In the genomic region with DNA sequence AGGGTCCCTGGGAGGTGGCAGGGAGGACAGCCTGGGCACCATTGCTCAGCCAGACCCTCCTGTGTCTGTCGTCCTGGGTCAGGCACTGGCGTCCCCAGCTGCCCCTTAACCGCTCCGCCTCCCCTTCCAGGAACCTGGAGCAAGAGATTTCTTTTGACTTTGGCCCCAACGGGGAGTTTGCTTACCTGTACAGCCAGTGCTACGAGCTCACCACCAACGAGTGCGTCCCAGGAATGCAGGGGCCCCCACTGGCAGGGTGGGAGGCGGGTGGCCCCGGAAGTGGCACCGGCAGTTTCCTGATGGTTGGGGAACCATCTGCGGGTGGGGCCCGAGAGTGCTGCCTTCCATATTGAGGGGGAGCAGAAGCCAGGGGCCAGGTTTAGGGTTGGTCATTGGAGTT, we compare ENCODE assay signal across 23 cellular contexts. TPM values are rescaled to one million over a fixed set of nuclear protein-coding genes. Genes with fewer than 3 reads are reported as not detected.
A peak's percentile ranks its signal among the peaks of the same experiment; 100 is the strongest.
DNase-seq lines count a peak whose midpoint lies in the region; ATAC-seq, FAIRE-seq and TF ChIP-seq lines count a peak whose summit lies in the region.
"Had no signal": no experiment of that assay in that cellular context is flagged by ENCODE, and none has a peak within 500 bp of the region (broad histone marks: within the 10 kb centered on the region; RNA-seq: fewer than 3 reads in every experiment).

No MANE protein-coding gene starts in this region.

- RAD21 ChIA-PET in GM12878 (lab: Charles Lee; ENCODE audit: unreplicated experiment), result interaction anchor here (0.6 to 1.5 kb wide), 4 partner anchors 19 to 485 kb away, joined by 3 read pairs; partner anchors contain the start of gene SWSAP1

- WGBS in SK-N-SH (ENCODE audit: low lambda C conversion rate), result 91% methylated on average over 11 of the region's 13 CpGs
- WGBS in GM12878 (ENCODE audit: insufficient coverage, insufficient replicate concordance, low lambda C conversion rate, missing lambda C conversion rate), result 90% methylated on average over 13 of the region's 13 CpGs
- 81 to 88% (median 86%) methylated on average over 3 to 13 of the region's 13 CpGs for WGBS in stomach, 5 donors

- no peak overlapping the region for H2AFZ ChIP-seq in SK-N-SH (ENCODE audit: low read depth)
- H2AFZ ChIP-seq in GM12878 (ENCODE audit: control insufficient read depth, low read depth, low read length), result no peak overlapping the region
- no peak overlapping the region for H2AFZ ChIP-seq in osteoblast (ENCODE audit: low read length)
- H2AFZ ChIP-seq in MM.1S (ENCODE audit: low read length), result no peak overlapping the region
- H2AFZ ChIP-seq: GM23248 had no signal

- no peak for ATAC-seq in SK-N-SH treated with all-trans-retinoic acid at 6 μM for 48 hours
- ATAC-seq in GM12878, result no peak
- ATAC-seq in GM19452 (IDR thresholded peaks at IDR 0.05; ENCODE audit: unreplicated experiment), result no peak
- ATAC-seq: A549 had no signal

- FAIRE-seq in GM12878 (lab: Jason Lieb, UNC), result no peak
- FAIRE-seq: A549, D721Med had no signal

- TF ChIP-seq EP300 in SK-N-SH (IDR thresholded peaks at IDR 0.05; ENCODE audit: borderline replicate concordance in 1 of 2, low read depth in 1 of 2, low read length in 1 of 2) (no peak), GM12878 (IDR thresholded peaks at IDR 0.05; ENCODE audit: borderline replicate concordance in 1 of 2, control insufficient read depth in 1 of 2, low read depth in 2 of 2, low read length in 2 of 2) (no peak), stomach (IDR thresholded peaks at IDR 0.05) (no peak)

- H3K79me2 ChIP-seq in SK-N-SH (ENCODE audit: insufficient read depth) (no peaks in the 10 kb centered on the region), GM12878 (ENCODE audit: control insufficient read depth, insufficient read depth, low read length) (no peaks in the 10 kb centered on the region), osteoblast (ENCODE audit: insufficient read depth, low read length) (no peaks in the 10 kb centered on the region), MM.1S (ENCODE audit: low read length) (no peaks in the 10 kb centered on the region)

- BruUV-seq in GM12878 (replicated peaks; lab: Mats Ljungman, UMichigan), result no TSS peak

- H3K9me3 ChIP-seq in SK-N-SH (no peaks in the 10 kb centered on the region), GM12878 (replicated peaks; ENCODE audit: control insufficient read depth, insufficient read depth, low read length) (no peaks in the 10 kb centered on the region), osteoblast (ENCODE audit: low read depth, low read length) (no peaks in the 10 kb centered on the region), stomach (no peaks in the 10 kb centered on the region), MM.1S (replicated peaks; ENCODE audit: insufficient read depth, low read length) (no peaks in the 10 kb centered on the region)
- H3K9me3 ChIP-seq: A549, Caco-2 had no signal

- SMC1A ChIA-PET in GM12878 (lab: Charles Lee; ENCODE audit: uncharacterized antibody, unreplicated experiment), result interaction anchor here (1.2 kb wide), 1 partner anchor 68 kb away, joined by 5 read pairs; no protein-coding TSS in a partner anchor

- H3K4me1 ChIP-seq in SK-N-SH (ENCODE audit: control insufficient read depth in 1 of 2, insufficient read depth in 2 of 2, low read depth in 1 of 2, low read length in 1 of 2), result no peaks in the 10 kb centered on the region
- 0 out of 2 replicates have a peak, but pooled peaks cover 4% of the 10 kb centered on the region for H3K4me1 ChIP-seq in GM12878 (ENCODE audit: control insufficient read depth, insufficient read depth, low read length)
- no peaks in the 10 kb centered on the region for H3K4me1 ChIP-seq in osteoblast (ENCODE audit: insufficient read depth, low read length)
- H3K4me1 ChIP-seq in stomach, result peaks cover 0 to 14% (median 4%) of the 10 kb centered on the region in 4 donors
- no peaks in the 10 kb centered on the region for H3K4me1 ChIP-seq in MM.1S (ENCODE audit: low read length)
- H3K4me1 ChIP-seq: A549, Caco-2 had no signal

- peak; percentile 28; the same call in 1 of the 2 replicates for TF ChIP-seq POLR2A in GM12878 (IDR thresholded peaks at IDR 0.05; ENCODE audit: low read depth, low read length)
- no peak for TF ChIP-seq POLR2A in stomach (IDR thresholded peaks at IDR 0.05)

- H3K36me3 ChIP-seq in SK-N-SH (replicated peaks in 1 of 2; ENCODE audit: control insufficient read depth in 1 of 2, insufficient read depth in 2 of 2, low read length in 1 of 2), result peaks cover 14 to 38% of the 10 kb centered on the region in 2 experiments
- peaks cover 4 to 35% of the 10 kb centered on the region in 2 experiments; a peak in 3 of 4 replicates for H3K36me3 ChIP-seq in GM12878 (ENCODE audit: control insufficient read depth in 2 of 2, insufficient read depth in 2 of 2, low read length in 1 of 2)
- peaks cover 18% of the 10 kb centered on the region for H3K36me3 ChIP-seq in osteoblast (ENCODE audit: insufficient read depth, low read length)
- peaks cover 52 to 78% (median 77%) of the 10 kb centered on the region in 4 donors for H3K36me3 ChIP-seq in stomach
- no peaks in the 10 kb centered on the region for H3K36me3 ChIP-seq in MM.1S (replicated peaks; ENCODE audit: insufficient read depth, low read length)

- H4K20me1 ChIP-seq in SK-N-SH (ENCODE audit: insufficient read depth), result no peaks in the 10 kb centered on the region
- no peaks in the 10 kb centered on the region for H4K20me1 ChIP-seq in GM12878 (ENCODE audit: control insufficient read depth, insufficient read depth)
- no peaks in the 10 kb centered on the region for H4K20me1 ChIP-seq in osteoblast (ENCODE audit: insufficient read depth, low read length)
- no peaks in the 10 kb centered on the region for H4K20me1 ChIP-seq in MM.1S (ENCODE audit: insufficient read depth, low read length)

- H3K27me3 ChIP-seq in SK-N-SH (ENCODE audit: insufficient read depth) (no peaks in the 10 kb centered on the region), GM12878 (replicated peaks in 1 of 2; ENCODE audit: control insufficient read depth in 2 of 2, insufficient read depth in 2 of 2, low read length in 1 of 2) (no peaks in the 10 kb centered on the region), osteoblast (ENCODE audit: insufficient read depth, low read length) (no peaks in the 10 kb centered on the region), stomach (peaks cover 0 to 14% (median 0%) of the 10 kb centered on the region in 3 donors), MM.1S (replicated peaks; ENCODE audit: insufficient read depth, low read length) (no peaks in the 10 kb centered on the region; the same call in 1 of the 2 replicates)

- H3K9me2 ChIP-seq in SK-N-SH (no peaks in the 10 kb centered on the region), MM.1S (replicated peaks; ENCODE audit: insufficient read depth, low read length) (no peaks in the 10 kb centered on the region)

- CTCF ChIA-PET in SK-N-SH (lab: Yijun Ruan, JAX), result interaction anchor here (0.6 to 4.2 kb wide), 9 partner anchors 9 to 154 kb away, joined by 3 to 36 read pairs (median 6); partner anchors contain the start of gene EPOR
- CTCF ChIA-PET in GM12878 (lab: Yijun Ruan, JAX), result interaction anchor here (0.5 to 3.1 kb wide), 4 partner anchors 34 to 107 kb away, joined by 3 to 10 read pairs (median 6); partner anchors contain the start of gene SWSAP1

- H3K27ac ChIP-seq in SK-N-SH (ENCODE audit: low read depth in 2 of 2, low read length in 1 of 2) (no peak overlapping the region), GM12878 (ENCODE audit: control insufficient read depth, insufficient read depth) (no peak overlapping the region), osteoblast (ENCODE audit: low read depth, low read length) (no peak overlapping the region), stomach (no peak overlapping the region), MM.1S (ENCODE audit: low read length) (no peak overlapping the region)
- H3K27ac ChIP-seq: 22Rv1, A549, C4-2B, GM23248 had no signal

- TF ChIP-seq CTCF in SK-N-SH (IDR thresholded peaks at IDR 0.05) (no peak), GM12878 (IDR thresholded peaks at IDR 0.05 in 2 of 3, conservative IDR thresholded peaks at IDR 0.05 in 1 of 3; ENCODE audit: control insufficient read depth in 2 of 3, extremely low read depth in 1 of 3, insufficient read depth in 1 of 3, low read depth in 3 of 3, low read length in 3 of 3) (no peak), osteoblast (IDR thresholded peaks at IDR 0.05; ENCODE audit: extremely low read depth, low read depth, low read length) (no peak), stomach (IDR thresholded peaks at IDR 0.05) (no peak), MM.1S (IDR thresholded peaks at IDR 0.05; ENCODE audit: low read length) (no peak)

- POLR2A ChIA-PET in SK-N-SH (lab: Yijun Ruan, JAX) (interaction anchor here (0.6 to 1.7 kb wide), 3 partner anchors 22 to 73 kb away, joined by 3 to 7 read pairs (median 4); no protein-coding TSS in a partner anchor), GM12878 (lab: Charles Lee) (no interaction called here)

- TF ChIP-seq RAD21 in SK-N-SH (IDR thresholded peaks at IDR 0.05; ENCODE audit: low read length) (no peak), GM12878 (IDR thresholded peaks at IDR 0.05; ENCODE audit: insufficient read depth, low read depth, low read length) (no peak)

- peaks cover 9% of the 10 kb centered on the region for H3F3A ChIP-seq in SK-N-SH (replicated peaks; ENCODE audit: insufficient read depth)
- H3F3A ChIP-seq in MM.1S (ENCODE audit: insufficient read depth, low read length), result no peaks in the 10 kb centered on the region

- DNase-seq in SK-N-SH (peak; percentile 26), GM12878 (ENCODE audit: low read depth, low spot score) (no peak), osteoblast (ENCODE audit: insufficient read length, low spot score, missing footprints) (peak; percentile 58), stomach (no peak), MM.1S (no peak)
- DNase-seq: AML-193; Caco-2; CD4-positive, alpha-beta T cell; DMS153; DMS79; GDM1; GM23248; HCEC 1CT had no signal

- H3K9ac ChIP-seq in SK-N-SH, result no peak overlapping the region
- no peak overlapping the region for H3K9ac ChIP-seq in GM12878 (ENCODE audit: control insufficient read depth, insufficient read depth, low read length)
- no peak overlapping the region for H3K9ac ChIP-seq in MM.1S (ENCODE audit: low read length)
- H3K9ac ChIP-seq: GM23248 had no signal

- in situ Hi-C loops in GM12878 (cut with MboI), result no loop called here

- intact Hi-C loops in GM12878 (cut with micrococcal nuclease; ENCODE audit: unreplicated experiment) (no loop called here), stomach (cut with DNase I; ENCODE audit: low total_unique reads) (loop anchor here (10.0 kb wide), 1 partner anchor 154 kb away; the partner anchor contains the start of gene TSPAN16)

- H3K4me3 ChIP-seq in SK-N-SH (ENCODE audit: low read depth in 2 of 2, low read length in 1 of 2), result no peak overlapping the region
- no peak overlapping the region for H3K4me3 ChIP-seq in GM12878
- no peak overlapping the region for H3K4me3 ChIP-seq in osteoblast (ENCODE audit: insufficient read depth, low read length)
- no peak overlapping the region for H3K4me3 ChIP-seq in stomach
- no peak overlapping the region for H3K4me3 ChIP-seq in MM.1S (ENCODE audit: low read length)
- H3K4me3 ChIP-seq: A549, GM23248 had no signal

- H3K4me2 ChIP-seq in SK-N-SH (no peak overlapping the region), GM12878 (ENCODE audit: control insufficient read depth, insufficient read depth) (no peak overlapping the region), osteoblast (ENCODE audit: insufficient read depth, low read length) (no peak overlapping the region), MM.1S (ENCODE audit: low read depth, low read length) (no peak overlapping the region)
- H3K4me2 ChIP-seq: A549 had no signal

RNA-seq across cellular contexts. Expression of gene PRKCSH, which starts 13.0 kb away (rescaled TPM):
- polyA plus RNA-seq in SK-N-SH (2012; rRNA removed) (198 and 502 TPM in 2 replicates), GM12878 (2011; rRNA removed) (31.5 and 42.0 TPM in 2 replicates), GM12878 (2014; fragmentation: Illumina TruSeq; extraction: Trizol) (60.5 and 97.4 TPM in 2 replicates), GM12878 (2014; fragmentation: Nextera tagmentation; extraction: Ambion mirVana) (1 to 10 TPM; 1.1 to 5.2 TPM), GM12878 (2014; rRNA removed) (110 and 125 TPM in 2 replicates), GM12878 (2016; fragmentation: Nextera tagmentation; extraction: Ambion mirVana) (10 to 100 TPM; 42.0 to 46.1 TPM), stomach (100 to 1,000 TPM; 109 to 138 (median 115) TPM)
- 245 and 294 TPM in 2 replicates for polyA plus RNA-seq in SK-N-SH (2012; cell fraction: cytosol; rRNA removed)
- 658 and 734 TPM in 2 replicates for polyA plus RNA-seq in SK-N-SH (2012; cell fraction: nucleus; rRNA removed)
- 82.5 and 98.4 TPM in 2 replicates for total RNA-seq in GM12878 (2013; cell fraction: nucleolus; rRNA removed)
- total RNA-seq in GM12878 (2014; rRNA removed) (95.5 and 99.3 TPM in 2 replicates), GM12878 (2014; rRNA removed; fragmentation: Illumina TruSeq; extraction: Trizol) (37.9 and 40.5 TPM in 2 replicates), GM12878 (2021) (271 and 280 TPM in 2 replicates), osteoblast (117 and 119 TPM in 2 replicates), stomach (100 to 1,000 TPM in 2 of 5 donors, 10 to 100 TPM in 3; 30.3 to 221 (median 76.9) TPM)
- 102 TPM for polyA plus RNA-seq in GM12878 (2011; ENCODE audit: low read depth)
- 77.2 and 88.9 TPM in 2 replicates for polyA plus RNA-seq in GM12878 (2011; cell fraction: cytosol; rRNA removed)
- 270 and 309 TPM in 2 replicates for polyA plus RNA-seq in GM12878 (2011; cell fraction: nucleus; rRNA removed)
- polyA plus RNA-seq in GM12878 (2012), result 225 and 255 TPM in 2 replicates
- polyA minus RNA-seq in GM12878 (2011; rRNA and poly(A)+ RNA removed), result 47.5 and 73.1 TPM in 2 replicates
- polyA minus RNA-seq in GM12878 (2011; cell fraction: cytosol; rRNA and poly(A)+ RNA removed), result 83.8 and 90.2 TPM in 2 replicates
- 53.7 and 95.3 TPM in 2 replicates for polyA minus RNA-seq in GM12878 (2011; cell fraction: nucleus; rRNA and poly(A)+ RNA removed)

RNA-seq across cellular contexts. Expression of gene ODAD3, which starts 13.5 kb away (rescaled TPM):
- polyA plus RNA-seq in SK-N-SH (2012; rRNA removed) (3.2 and 4.2 TPM in 2 replicates), GM12878 (2011; rRNA removed) (0.20 and 0.39 TPM in 2 replicates), GM12878 (2014; fragmentation: Illumina TruSeq; extraction: Trizol) (not detected in 2 replicates), GM12878 (2014; fragmentation: Nextera tagmentation; extraction: Ambion mirVana) (not detected), GM12878 (2014; rRNA removed) (0.08 TPM in 1 of 2 replicates, not detected in the other), GM12878 (2016; fragmentation: Nextera tagmentation; extraction: Ambion mirVana) (under 1 TPM in 1 of 2 experiments, not detected in 1; 0.11 TPM), stomach (under 1 TPM; 0.38 to 0.92 (median 0.62) TPM)
- 2.1 and 2.3 TPM in 2 replicates for polyA plus RNA-seq in SK-N-SH (2012; cell fraction: cytosol; rRNA removed)
- 6.9 and 7.8 TPM in 2 replicates for polyA plus RNA-seq in SK-N-SH (2012; cell fraction: nucleus; rRNA removed)
- total RNA-seq in GM12878 (2013; cell fraction: nucleolus; rRNA removed), result not detected in 2 replicates
- total RNA-seq in GM12878 (2014; rRNA removed) (not detected in 2 replicates), GM12878 (2014; rRNA removed; fragmentation: Illumina TruSeq; extraction: Trizol) (not detected in 2 replicates), GM12878 (2021) (0.11 and 0.28 TPM in 2 replicates), osteoblast (under 0.01 TPM in 2 replicates), stomach (not detected)
- 0.13 TPM for polyA plus RNA-seq in GM12878 (2011; ENCODE audit: low read depth)
- polyA plus RNA-seq in GM12878 (2011; cell fraction: cytosol; rRNA removed), result 0.20 and 0.24 TPM in 2 replicates
- 0.31 and 0.85 TPM in 2 replicates for polyA plus RNA-seq in GM12878 (2011; cell fraction: nucleus; rRNA removed)
- 1.0 and 1.2 TPM in 2 replicates for polyA plus RNA-seq in GM12878 (2012)
- not detected in 2 replicates for polyA minus RNA-seq in GM12878 (2011; rRNA and poly(A)+ RNA removed)
- polyA minus RNA-seq in GM12878 (2011; cell fraction: cytosol; rRNA and poly(A)+ RNA removed), result not detected in 2 replicates
- 0.24 TPM in 1 of 2 replicates, not detected in the other for polyA minus RNA-seq in GM12878 (2011; cell fraction: nucleus; rRNA and poly(A)+ RNA removed)
- total RNA-seq: Caco-2; CD4-positive, alpha-beta T cell; Daoy; HT-29 had no signal

RNA-seq across cellular contexts. Expression of gene RGL3, which starts 29.3 kb away (rescaled TPM):
- polyA plus RNA-seq in SK-N-SH (2012; rRNA removed) (13.3 and 13.5 TPM in 2 replicates), GM12878 (2011; rRNA removed) (not detected in 2 replicates), GM12878 (2014; fragmentation: Illumina TruSeq; extraction: Trizol) (not detected in 2 replicates), GM12878 (2014; fragmentation: Nextera tagmentation; extraction: Ambion mirVana) (not detected), GM12878 (2014; rRNA removed) (not detected in 2 replicates), GM12878 (2016; fragmentation: Nextera tagmentation; extraction: Ambion mirVana) (not detected), stomach (10 to 100 TPM; 20.6 to 41.2 (median 26.3) TPM)
- polyA plus RNA-seq in SK-N-SH (2012; cell fraction: cytosol; rRNA removed), result 2.1 and 2.9 TPM in 2 replicates
- 140 and 202 TPM in 2 replicates for polyA plus RNA-seq in SK-N-SH (2012; cell fraction: nucleus; rRNA removed)
- total RNA-seq in GM12878 (2013; cell fraction: nucleolus; rRNA removed), result 0.61 TPM in 1 of 2 replicates, not detected in the other
- total RNA-seq in GM12878 (2014; rRNA removed) (not detected in 2 replicates), GM12878 (2014; rRNA removed; fragmentation: Illumina TruSeq; extraction: Trizol) (not detected in 2 replicates), GM12878 (2021) (not detected in 2 replicates), osteoblast (0.29 and 0.36 TPM in 2 replicates), stomach (100 to 1,000 TPM in 3 of 5 donors, 10 to 100 TPM in 2; 22.8 to 454 (median 107) TPM)
- polyA plus RNA-seq in GM12878 (2011; ENCODE audit: low read depth), result not detected
- not detected in 2 replicates for polyA plus RNA-seq in GM12878 (2011; cell fraction: cytosol; rRNA removed)
- not detected in 2 replicates for polyA plus RNA-seq in GM12878 (2011; cell fraction: nucleus; rRNA removed)
- 0.25 and 0.28 TPM in 2 replicates for polyA plus RNA-seq in GM12878 (2012)
- polyA minus RNA-seq in GM12878 (2011; rRNA and poly(A)+ RNA removed), result not detected in 2 replicates
- polyA minus RNA-seq in GM12878 (2011; cell fraction: cytosol; rRNA and poly(A)+ RNA removed), result 2.7 TPM in 1 of 2 replicates, not detected in the other
- not detected in 2 replicates for polyA minus RNA-seq in GM12878 (2011; cell fraction: nucleus; rRNA and poly(A)+ RNA removed)
- total RNA-seq: CD4-positive, alpha-beta T cell; Daoy; H4 had no signal

RNA-seq across cellular contexts. Expression of gene ELAVL3, which starts 32.4 kb away (rescaled TPM):
- polyA plus RNA-seq in SK-N-SH (2012; rRNA removed), result 0.48 and 0.68 TPM in 2 replicates
- 0.67 and 1.5 TPM in 2 replicates for polyA plus RNA-seq in SK-N-SH (2012; cell fraction: cytosol; rRNA removed)
- polyA plus RNA-seq in SK-N-SH (2012; cell fraction: nucleus; rRNA removed), result 1.0 and 1.6 TPM in 2 replicates
- not detected in 2 replicates for total RNA-seq in GM12878 (2013; cell fraction: nucleolus; rRNA removed)
- total RNA-seq in GM12878 (2014; rRNA removed), result under 0.01 TPM in 1 of 2 replicates, not detected in the other
- total RNA-seq in GM12878 (2014; rRNA removed; fragmentation: Illumina TruSeq; extraction: Trizol), result not detected in 2 replicates
- not detected in 2 replicates for total RNA-seq in GM12878 (2021)
- not detected for polyA plus RNA-seq in GM12878 (2011; ENCODE audit: low read depth)
- polyA plus RNA-seq in GM12878 (2011; rRNA removed), result not detected in 2 replicates
- not detected in 2 replicates for polyA plus RNA-seq in GM12878 (2011; cell fraction: cytosol; rRNA removed)
- polyA plus RNA-seq in GM12878 (2011; cell fraction: nucleus; rRNA removed), result 0.01 TPM in 1 of 2 replicates, not detected in the other
- polyA plus RNA-seq in GM12878 (2012), result 0.07 and 0.13 TPM in 2 replicates
- 0.01 TPM in 1 of 2 replicates, not detected in the other for polyA plus RNA-seq in GM12878 (2014; fragmentation: Illumina TruSeq; extraction: Trizol)
- not detected for polyA plus RNA-seq in GM12878 (2014; fragmentation: Nextera tagmentation; extraction: Ambion mirVana)
- 0.06 TPM in 1 of 2 replicates, not detected in the other for polyA plus RNA-seq in GM12878 (2014; rRNA removed)
- polyA plus RNA-seq in GM12878 (2016; fragmentation: Nextera tagmentation; extraction: Ambion mirVana), result under 1 TPM in 1 of 2 experiments, not detected in 1; 0.05 TPM
- not detected in 2 replicates for polyA minus RNA-seq in GM12878 (2011; rRNA and poly(A)+ RNA removed)
- not detected in 2 replicates for polyA minus RNA-seq in GM12878 (2011; cell fraction: cytosol; rRNA and poly(A)+ RNA removed)
- polyA minus RNA-seq in GM12878 (2011; cell fraction: nucleus; rRNA and poly(A)+ RNA removed), result not detected in 2 replicates
- 0.72 TPM in 1 of 2 replicates, not detected in the other for total RNA-seq in osteoblast
- total RNA-seq in stomach, result 10 to 100 TPM in 1 of 5 donors, 1 to 10 TPM in 2, not detected in 2; 1.5 to 11.0 (median 7.2) TPM
- polyA plus RNA-seq in stomach, result under 1 TPM in 2 of 3 donors, not detected in 1; 0.10 to 0.31 TPM
- total RNA-seq: Caco-2, Daoy, GM23248, H4, HT-29 had no signal
- polyA plus RNA-seq: BJ, GM23248 had no signal

RNA-seq across cellular contexts. Expression of gene ZNF653, which starts 57.2 kb away (rescaled TPM):
- polyA plus RNA-seq in SK-N-SH (2012; rRNA removed), result 14.5 and 14.7 TPM in 2 replicates
- 7.2 and 10.5 TPM in 2 replicates for polyA plus RNA-seq in SK-N-SH (2012; cell fraction: cytosol; rRNA removed)
- 41.9 and 44.2 TPM in 2 replicates for polyA plus RNA-seq in SK-N-SH (2012; cell fraction: nucleus; rRNA removed)
- 21.0 and 22.1 TPM in 2 replicates for total RNA-seq in GM12878 (2013; cell fraction: nucleolus; rRNA removed)
- total RNA-seq in GM12878 (2014; rRNA removed), result 6.8 and 7.2 TPM in 2 replicates
- 4.3 and 5.2 TPM in 2 replicates for total RNA-seq in GM12878 (2014; rRNA removed; fragmentation: Illumina TruSeq; extraction: Trizol)
- 9.5 and 10.0 TPM in 2 replicates for total RNA-seq in GM12878 (2021)
- polyA plus RNA-seq in GM12878 (2011; ENCODE audit: low read depth), result 3.1 TPM
- polyA plus RNA-seq in GM12878 (2011; rRNA removed), result 9.5 and 13.2 TPM in 2 replicates
- 21.7 and 28.8 TPM in 2 replicates for polyA plus RNA-seq in GM12878 (2011; cell fraction: cytosol; rRNA removed)
- polyA plus RNA-seq in GM12878 (2011; cell fraction: nucleus; rRNA removed), result 34.5 and 38.5 TPM in 2 replicates
- polyA plus RNA-seq in GM12878 (2012), result 4.9 and 7.7 TPM in 2 replicates
- 1.8 and 6.2 TPM in 2 replicates for polyA plus RNA-seq in GM12878 (2014; fragmentation: Illumina TruSeq; extraction: Trizol)
- polyA plus RNA-seq in GM12878 (2014; fragmentation: Nextera tagmentation; extraction: Ambion mirVana), result not detected
- polyA plus RNA-seq in GM12878 (2014; rRNA removed), result 8.1 and 11.2 TPM in 2 replicates
- polyA plus RNA-seq in GM12878 (2016; fragmentation: Nextera tagmentation; extraction: Ambion mirVana), result 1 to 10 TPM; 2.2 to 2.8 TPM
- polyA minus RNA-seq in GM12878 (2011; rRNA and poly(A)+ RNA removed), result 5.5 and 10.6 TPM in 2 replicates
- polyA minus RNA-seq in GM12878 (2011; cell fraction: cytosol; rRNA and poly(A)+ RNA removed), result 1.9 and 7.0 TPM in 2 replicates
- 8.1 and 14.7 TPM in 2 replicates for polyA minus RNA-seq in GM12878 (2011; cell fraction: nucleus; rRNA and poly(A)+ RNA removed)
- total RNA-seq in osteoblast, result 2.9 and 3.5 TPM in 2 replicates
- total RNA-seq in stomach, result 10 to 100 TPM in 4 of 5 donors, 1 to 10 TPM in 1; 6.7 to 99.6 (median 10.5) TPM
- 10 to 100 TPM in 2 of 3 donors, 1 to 10 TPM in 1; 9.8 to 35.9 (median 17.3) TPM for polyA plus RNA-seq in stomach

Comparison
In these comparisons a context has a peak if more than half of its experiments do, and no peak if none do; other contexts are left out.
1. DNase-seq: peak in SK-N-SH (single experiment) and osteoblast (single experiment); none in GM12878 (single experiment), stomach (single experiment) and MM.1S (single experiment).
2. RNA of gene RGL3, which starts 29.3 kb away (total RNA-seq): 22.8 to 454 TPM in stomach; 0.29 to 0.36 TPM in osteoblast and 0.61 TPM in GM12878; every median in the first group is over 10 times any median in the second.